In the genomic region with DNA sequence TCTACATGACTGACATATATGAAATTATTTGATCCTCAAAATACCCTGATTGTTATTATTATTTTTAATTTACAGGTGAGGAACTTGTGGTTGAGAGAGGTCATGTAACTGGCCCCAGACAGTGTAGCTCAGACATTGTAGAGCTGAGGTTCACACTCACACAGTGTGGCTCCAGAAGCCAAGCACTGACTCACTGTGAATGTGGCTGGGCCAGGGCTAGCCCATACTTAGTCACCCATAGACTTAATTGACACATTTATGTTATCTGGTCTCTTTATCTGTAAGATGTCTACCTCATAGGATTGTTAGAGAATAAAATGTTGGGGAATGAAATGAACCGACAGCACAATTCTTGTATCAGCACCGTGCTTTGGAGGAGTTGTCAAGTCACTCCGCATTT, we compare ENCODE assay signal across 1 cellular context.
A peak's percentile ranks its signal among the peaks of the same experiment; 100 is the strongest.
TF ChIP-seq lines count a peak whose summit lies in the region.

No MANE protein-coding gene starts in this region.

TF ChIP-seq in endothelial cell of umbilical vein, 7 proteins besides CTCF, POLR2A, EP300 and RAD21:
- TF ChIP-seq, protein P1, sequence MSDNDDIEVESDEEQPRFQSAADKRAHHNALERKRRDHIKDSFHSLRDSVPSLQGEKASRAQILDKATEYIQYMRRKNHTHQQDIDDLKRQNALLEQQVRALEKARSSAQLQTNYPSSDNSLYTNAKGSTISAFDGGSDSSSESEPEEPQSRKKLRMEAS (IDR thresholded peaks at IDR 0.05; ENCODE audit: insufficient read depth, insufficient read length) = no peak
- TF ChIP-seq EZH2 (IDR thresholded peaks at IDR 0.05; ENCODE audit: borderline replicate concordance, low read depth, low read length, severe bottlenecking) (no peak), FOS (IDR thresholded peaks at IDR 0.05; ENCODE audit: borderline replicate concordance, insufficient read depth, low read length) (no peak), JUN (IDR thresholded peaks at IDR 0.05; ENCODE audit: borderline replicate concordance, insufficient read depth, insufficient read length, low read depth) (no peak), MYC (IDR thresholded peaks at IDR 0.05; ENCODE audit: low read depth, low read length) (no peak), POLR2AphosphoS5 (IDR thresholded peaks at IDR 0.05; ENCODE audit: insufficient read depth, low read depth, low read length) (no peak), GATA2 (IDR thresholded peaks at IDR 0.05; ENCODE audit: insufficient read depth, insufficient read length, low read depth, low read length) (peak; percentile 67)
